ENCODE assay signal across 27 cellular contexts in the genomic region with DNA sequence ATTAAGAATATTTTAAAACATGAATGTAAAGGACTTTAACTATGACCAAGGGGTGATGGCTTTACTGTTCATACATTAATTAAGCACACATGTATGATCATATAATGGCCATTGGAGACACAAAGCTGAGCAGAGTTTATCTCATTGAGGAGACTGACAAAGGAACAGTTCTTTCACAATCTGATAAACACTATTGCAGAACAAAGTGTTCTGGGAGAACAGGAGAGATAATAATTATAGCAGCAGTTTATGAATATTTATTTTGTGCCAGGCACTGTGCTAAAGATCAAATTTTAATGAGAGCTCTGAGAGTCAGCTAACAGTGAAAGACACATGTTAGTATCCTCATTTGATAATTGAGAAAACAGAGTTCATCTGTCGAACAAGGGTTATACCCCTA.
"Had no signal": no experiment of that assay in that cellular context is flagged by ENCODE, and none has a peak within 500 bp of the region (broad histone marks: within the 10 kb centered on the region; RNA-seq: fewer than 3 reads in every experiment).

No MANE protein-coding gene starts in this region.

- H3K36me3 ChIP-seq: left lung, lower lobe of right lung, neural progenitor cell, ovary, right atrium auricular region, right lobe of liver, suprapubic skin, thoracic aorta, tibial artery, uterus had no signal

- H3K36me3 Mint-ChIP-seq: naive B cell; natural killer cell; neural progenitor cell; stimulated activated effector memory CD8-positive, alpha-beta T cell treated with anti-CD3 and anti-CD28 coated beads, Interleukin-12 subunit alpha, Interleukin-12 subunit beta, amount 100 ng/mL, for 72 hours; type B pancreatic cell had no signal

- DNase-seq: hippocampal formation; kidney glomerular epithelial cell; left cardiac atrium; left lung; lower lobe of right lung; mammary epithelial cell; mesenchymal stem cell; naive B cell; natural killer cell; nephron progenitor cell; ovary; right lobe of liver; stimulated activated CD4-positive, alpha-beta T cell treated with anti-CD3 and anti-CD28 coated beads, Interleukin-12 subunit alpha, Interleukin-12 subunit beta, amount 100 ng/mL, for 4 hours; stimulated activated CD4-positive, alpha-beta T cell treated with anti-CD3 and anti-CD28 coated beads, Interleukin-15, amount 100 ng/mL, for 24 hours; stimulated activated CD4-positive, alpha-beta T cell treated with anti-CD3 and anti-CD28 coated beads, Interleukin-2, amount 100 ng/mL, for 24 hours; stimulated activated CD4-positive, alpha-beta T cell treated with anti-CD3 and anti-CD28 coated beads, Interleukin-4, amount 100 ng/mL, for 1 hour; stimulated activated naive CD4-positive, alpha-beta T cell; tibial artery; uterus had no signal

- H3K9me3 ChIP-seq: left lung, lower lobe of right lung, ovary, right atrium auricular region, right lobe of liver, suprapubic skin, thoracic aorta, tibial artery, uterus had no signal

- H3K27me3 Mint-ChIP-seq: naive B cell; progenitor cell of endocrine pancreas; stimulated activated naive CD8-positive, alpha-beta T cell treated with anti-CD3 and anti-CD28 coated beads, Interleukin-15, Interleukin-2, amounts not matched to agents 100 ng/mL and 50 ng/mL, for 24 hours; type B pancreatic cell had no signal

- H3K4me1 Mint-ChIP-seq: naive B cell; natural killer cell; nephron progenitor cell; neural progenitor cell; stimulated activated effector memory CD8-positive, alpha-beta T cell treated with anti-CD3 and anti-CD28 coated beads, Interleukin-12 subunit alpha, Interleukin-12 subunit beta, amount 100 ng/mL, for 72 hours had no signal

- H3K9me3 Mint-ChIP-seq: nephron progenitor cell; neural progenitor cell; stimulated activated effector memory CD8-positive, alpha-beta T cell treated with anti-CD3 and anti-CD28 coated beads, Interleukin-12 subunit alpha, Interleukin-12 subunit beta, amount 100 ng/mL, for 72 hours; stimulated activated naive CD8-positive, alpha-beta T cell treated with anti-CD3 and anti-CD28 coated beads, Interleukin-15, Interleukin-2, amounts not matched to agents 100 ng/mL and 50 ng/mL, for 24 hours had no signal

- H3K4me3 ChIP-seq: left lung, lower lobe of right lung, neural progenitor cell, ovary, right atrium auricular region, right lobe of liver, suprapubic skin, thoracic aorta, tibial artery, uterus had no signal

- H3K27ac Mint-ChIP-seq: naive B cell; natural killer cell; nephron progenitor cell; neural progenitor cell; progenitor cell of endocrine pancreas; stimulated activated effector memory CD8-positive, alpha-beta T cell treated with anti-CD3 and anti-CD28 coated beads, Interleukin-12 subunit alpha, Interleukin-12 subunit beta, amount 100 ng/mL, for 72 hours; stimulated activated naive CD8-positive, alpha-beta T cell treated with anti-CD3 and anti-CD28 coated beads, Interleukin-15, Interleukin-2, amounts not matched to agents 100 ng/mL and 50 ng/mL, for 24 hours; type B pancreatic cell had no signal

- H3K27ac ChIP-seq: left lung, lower lobe of right lung, neural progenitor cell, ovary, right atrium auricular region, right lobe of liver, suprapubic skin, thoracic aorta, tibial artery, uterus had no signal

- H3K9ac ChIP-seq: neural progenitor cell had no signal

- H3K27me3 ChIP-seq: left lung, neural progenitor cell, ovary, right atrium auricular region, right lobe of liver, suprapubic skin, tibial artery, uterus had no signal

- H3K4me3 Mint-ChIP-seq: naive B cell; natural killer cell; nephron progenitor cell; neural progenitor cell; stimulated activated effector memory CD8-positive, alpha-beta T cell treated with anti-CD3 and anti-CD28 coated beads, Interleukin-12 subunit alpha, Interleukin-12 subunit beta, amount 100 ng/mL, for 72 hours; stimulated activated naive CD8-positive, alpha-beta T cell treated with anti-CD3 and anti-CD28 coated beads, Interleukin-15, Interleukin-2, amounts not matched to agents 100 ng/mL and 50 ng/mL, for 24 hours; type B pancreatic cell had no signal

- H2AFZ ChIP-seq: neural progenitor cell had no signal

- H3K4me1 ChIP-seq: left lung, lower lobe of right lung, neural progenitor cell, right atrium auricular region, right lobe of liver, suprapubic skin, tibial artery, uterus had no signal
